In genomic region chr19:7216373-7216902, GRCh38 we compare ENCODE assay signal across 26 cellular contexts.
A peak's percentile ranks its signal among the peaks of the same experiment; 100 is the strongest.
DNase-seq lines count a peak whose midpoint lies in the region; ATAC-seq and TF ChIP-seq lines count a peak whose summit lies in the region.
"Had no signal": no experiment of that assay in that cellular context is flagged by ENCODE, and none has a peak within 500 bp of the region (broad histone marks: within the 10 kb centered on the region; RNA-seq: fewer than 3 reads in every experiment).

No MANE protein-coding gene starts in this region.

- H3K9me3 Mint-ChIP-seq in activated CD4-positive, alpha-beta T cell treated with anti-CD3 and anti-CD28 coated beads, Interleukin-2, amount 10 ng/mL, durations not matched to agents 24 days and 14 days = peaks cover 3% of the 10 kb centered on the region
- H3K9me3 Mint-ChIP-seq in activated naive CD4-positive, alpha-beta T cell treated with anti-CD3 and anti-CD28 coated beads, Interleukin-2, amount 50 U/mL, for 24 hours = no peaks in the 10 kb centered on the region

- H3K27me3 Mint-ChIP-seq in activated CD4-positive, alpha-beta T cell treated with anti-CD3 and anti-CD28 coated beads, Interleukin-2, amount 10 ng/mL, durations not matched to agents 24 days and 14 days = peaks cover 1% of the 10 kb centered on the region
- no peaks in the 10 kb centered on the region for H3K27me3 Mint-ChIP-seq in activated naive CD4-positive, alpha-beta T cell treated with anti-CD3 and anti-CD28 coated beads, Interleukin-2, amount 50 U/mL, for 24 hours
- H3K27me3 Mint-ChIP-seq: progenitor cell of endocrine pancreas had no signal

- H3K4me3 Mint-ChIP-seq in activated CD4-positive, alpha-beta T cell treated with anti-CD3 and anti-CD28 coated beads, Interleukin-2, amount 10 ng/mL, durations not matched to agents 24 days and 14 days = no peak overlapping the region
- H3K4me3 Mint-ChIP-seq in activated naive CD4-positive, alpha-beta T cell treated with anti-CD3 and anti-CD28 coated beads, Interleukin-2, amount 50 U/mL, for 24 hours = peak overlapping the region; percentile 20

- TF ChIP-seq CTCF in GM12864 (IDR thresholded peaks at IDR 0.05; ENCODE audit: low read depth, low read length, missing control alignments) = no peak

- no peaks in the 10 kb centered on the region for H3K36me3 Mint-ChIP-seq in activated CD4-positive, alpha-beta T cell treated with anti-CD3 and anti-CD28 coated beads, Interleukin-2, amount 10 ng/mL, durations not matched to agents 24 days and 14 days (ENCODE audit: low read depth)
- no peaks in the 10 kb centered on the region for H3K36me3 Mint-ChIP-seq in activated naive CD4-positive, alpha-beta T cell treated with anti-CD3 and anti-CD28 coated beads, Interleukin-2, amount 50 U/mL, for 24 hours

- intact Hi-C loops in activated CD4-positive, alpha-beta T cell treated with anti-CD3 and anti-CD28 coated beads, Interleukin-2, amount 10 ng/mL, durations not matched to agents 24 days and 14 days (cut with micrococcal nuclease) = no loop called here

- no peak overlapping the region for H3K4me3 ChIP-seq in GM12864 (ENCODE audit: low read depth, low read length)
- H3K4me3 ChIP-seq: A549, dorsolateral prefrontal cortex, lung, thoracic aorta, vagina had no signal

- peaks cover 4% of the 10 kb centered on the region for H3K4me1 Mint-ChIP-seq in activated CD4-positive, alpha-beta T cell treated with anti-CD3 and anti-CD28 coated beads, Interleukin-2, amount 10 ng/mL, durations not matched to agents 24 days and 14 days
- peaks cover 31% of the 10 kb centered on the region for H3K4me1 Mint-ChIP-seq in activated naive CD4-positive, alpha-beta T cell treated with anti-CD3 and anti-CD28 coated beads, Interleukin-2, amount 50 U/mL, for 24 hours

- no peak overlapping the region for H3K27ac Mint-ChIP-seq in activated CD4-positive, alpha-beta T cell treated with anti-CD3 and anti-CD28 coated beads, Interleukin-2, amount 10 ng/mL, durations not matched to agents 24 days and 14 days
- no peak overlapping the region for H3K27ac Mint-ChIP-seq in activated naive CD4-positive, alpha-beta T cell treated with anti-CD3 and anti-CD28 coated beads, Interleukin-2, amount 50 U/mL, for 24 hours

- DNase-seq in activated CD4-positive, alpha-beta T cell treated with anti-CD3 and anti-CD28 coated beads, Interleukin-2, amount 50 U/mL, for 48 hours = peak; percentile 43 to 52
- DNase-seq in activated CD4-positive, alpha-beta T cell treated with anti-CD3 and anti-CD28 coated beads, Interleukin-2, amount 10 ng/mL, durations not matched to agents 24 days and 14 days = no peak
- DNase-seq in GM12864 (ENCODE audit: low read depth) (peak; percentile 47), activated gamma-delta T cell treated with Interleukin-2 at 50 U/mL for 16 hours (no peak), foreskin melanocyte (no peak)
- peak; percentile 36 to 52 for DNase-seq in stimulated activated CD4-positive, alpha-beta T cell treated with anti-CD3 and anti-CD28 coated beads, Interleukin-2, amount 100 ng/mL, for 24 hours
- DNase-seq: activated CD4-positive, CD25-positive, alpha-beta regulatory T cell; activated CD8-positive, alpha-beta memory T cell treated with anti-CD3 and anti-CD28 coated beads, Interleukin-2, amount 50 U/mL, for 48 hours; DMS53; dorsolateral prefrontal cortex; HCEC 1CT; kidney; NCI-H1048; NCI-H1694 treated with DMSO at 0.1 percent for 48 hours; NCI-H2171; NCI-H524 treated with DMSO at 0.1 percent for 48 hours; NK-92 treated with Interleukin-12 subunit alpha and Interleukin-12 subunit beta, amount 100 ng/mL, for 24 hours; SIG-M5 had no signal

- ATAC-seq in HG02970 (IDR thresholded peaks at IDR 0.05; ENCODE audit: low FRiP score, unreplicated experiment) = no peak
- ATAC-seq: A549, Panc1 had no signal

Comparison
In these comparisons a context has a peak if more than half of its experiments do, and no peak if none do; other contexts are left out.
1. DNase-seq: peak in activated CD4-positive, alpha-beta T cell treated with anti-CD3 and anti-CD28 coated beads, Interleukin-2, amount 50 U/mL, for 48 hours (2 of 2), GM12864 (single experiment) and stimulated activated CD4-positive, alpha-beta T cell treated with anti-CD3 and anti-CD28 coated beads, Interleukin-2, amount 100 ng/mL, for 24 hours (2 of 2); none in activated CD4-positive, alpha-beta T cell treated with anti-CD3 and anti-CD28 coated beads, Interleukin-2, amount 10 ng/mL, durations not matched to agents 24 days and 14 days (single experiment), activated gamma-delta T cell treated with Interleukin-2 at 50 U/mL for 16 hours (single experiment) and foreskin melanocyte (single experiment).